ENCODE assay signal across 29 cellular contexts in the genomic region with DNA sequence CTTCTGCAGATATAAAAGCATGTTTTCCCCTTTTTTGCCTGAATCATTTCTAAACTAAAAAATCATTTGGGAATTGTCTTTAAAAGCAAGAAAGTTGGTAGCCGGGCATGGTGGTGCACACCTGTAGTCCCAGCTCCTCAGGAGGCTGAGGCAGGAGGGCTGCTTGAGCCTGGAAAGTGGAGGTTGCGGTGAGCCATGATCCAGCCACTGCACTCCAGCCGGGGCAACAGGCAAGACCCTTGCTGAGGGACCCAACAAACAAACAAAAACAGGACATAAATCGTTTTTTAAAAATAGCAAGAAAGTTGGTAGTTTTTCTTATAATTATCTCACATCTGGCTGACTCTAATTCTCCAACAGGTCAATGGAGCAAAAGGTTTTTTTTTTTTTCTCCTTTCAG. TPM values are rescaled to one million over a fixed set of nuclear protein-coding genes. Genes with fewer than 3 reads are reported as not detected.
A peak's percentile ranks its signal among the peaks of the same experiment; 100 is the strongest.
DNase-seq lines count a peak whose midpoint lies in the region; ATAC-seq, FAIRE-seq and TF ChIP-seq lines count a peak whose summit lies in the region.
"Had no signal": no experiment of that assay in that cellular context is flagged by ENCODE, and none has a peak within 500 bp of the region (broad histone marks: within the 10 kb centered on the region; RNA-seq: fewer than 3 reads in every experiment).

No MANE protein-coding gene starts in this region.

- peaks cover 12% of the 10 kb centered on the region for H3F3A ChIP-seq in smooth muscle cell (ENCODE audit: low read depth)

- TF ChIP-seq CTCF in WTC11 (IDR thresholded peaks at IDR 0.05) (no peak), HepG2 (CRISPR knock-in tag; IDR thresholded peaks at IDR 0.05) (no peak), smooth muscle cell (IDR thresholded peaks at IDR 0.05; ENCODE audit: borderline replicate concordance, insufficient read depth, poor library complexity, severe bottlenecking) (no peak)

- H3K36me3 ChIP-seq in HepG2 (replicated peaks in 1 of 2; ENCODE audit: control insufficient read depth in 1 of 2, insufficient read depth in 2 of 2, low read length in 2 of 2): peaks cover 0 to 10% of the 10 kb centered on the region in 2 experiments; a peak in 1 of 5 replicates
- H3K36me3 ChIP-seq in smooth muscle cell (ENCODE audit: low read depth): no peaks in the 10 kb centered on the region
- H3K36me3 ChIP-seq: BE2C, neutrophil, spleen had no signal

- BruUV-seq in HepG2 (replicated peaks; lab: Mats Ljungman, UMichigan): no TSS peak

- no peak overlapping the region for H3K4me3 Mint-ChIP-seq in activated CD4-positive, alpha-beta T cell treated with anti-CD3 and anti-CD28 coated beads, Interleukin-2, amount 10 ng/mL, durations not matched to agents 24 days and 14 days
- H3K4me3 Mint-ChIP-seq in WTC11: no peak overlapping the region; the same call in 1 of the 2 replicates

- no peak for TF ChIP-seq RAD21 in HepG2 (CRISPR knock-in tag; IDR thresholded peaks at IDR 0.05)

- H3K4me2 ChIP-seq in HepG2 (ENCODE audit: low read depth, low read length) (peak overlapping the region; percentile 92), smooth muscle cell (peak overlapping the region; percentile 100)

- peak; percentile 47 for DNase-seq in activated CD4-positive, alpha-beta T cell treated with anti-CD3 and anti-CD28 coated beads, Interleukin-2, amount 10 ng/mL, durations not matched to agents 24 days and 14 days
- DNase-seq in activated CD4-positive, alpha-beta T cell treated with anti-CD3 and anti-CD28 coated beads for 48 hours: no peak
- DNase-seq in WTC11 (ENCODE audit: low spot score): no peak
- no peak for DNase-seq in HepG2 (ENCODE audit: low spot score)
- DNase-seq in smooth muscle cell (lab: John Stamatoyannopoulos, UW; ENCODE audit: unreplicated experiment): no peak
- no peak for DNase-seq in SIG-M5 treated with dmso at 0.1 percent for 504 hours (lab: John Stamatoyannopoulos, UW; ENCODE audit: unreplicated experiment)
- DNase-seq: activated CD4-positive, alpha-beta T cell treated with anti-CD3 and anti-CD28 coated beads, Interleukin-2, amount 50 U/mL, for 48 hours; activated gamma-delta T cell treated with Interleukin-2 at 50 U/mL for 16 hours; amniotic stem cell; BE2C; Calu3; central memory CD4-positive, alpha-beta T cell; effector CD4-positive, alpha-beta T cell; EL; midbrain; NCI-H1436; NCI-H2171; NCI-H526 treated with DMSO at 0.1 percent for 48 hours; Right ventricle myocardium superior; spleen; stimulated activated CD4-positive, alpha-beta T cell treated with anti-CD3 and anti-CD28 coated beads, Interleukin-4, amount 100 ng/mL, for 24 hours; T-cell had no signal

- 71% methylated on average over 4 of the region's 4 CpGs for WGBS in HepG2 (ENCODE audit: low lambda C conversion rate)
- 87% methylated on average over 4 of the region's 4 CpGs for WGBS in smooth muscle cell (ENCODE audit: low lambda C conversion rate)

- peaks cover 15% of the 10 kb centered on the region for H3K27me3 Mint-ChIP-seq in activated CD4-positive, alpha-beta T cell treated with anti-CD3 and anti-CD28 coated beads, Interleukin-2, amount 10 ng/mL, durations not matched to agents 24 days and 14 days
- peaks cover 22% of the 10 kb centered on the region for H3K27me3 Mint-ChIP-seq in WTC11 (ENCODE audit: low read depth)

- no peak overlapping the region for H3K27ac ChIP-seq in HepG2 (ENCODE audit: extremely low read length, insufficient read depth, low read length)
- H3K27ac ChIP-seq in smooth muscle cell (ENCODE audit: low read depth): no peak overlapping the region
- H3K27ac ChIP-seq: neutrophil had no signal

- H4K20me1 ChIP-seq in HepG2 (ENCODE audit: insufficient read depth, low read length) (0 out of 2 replicates have a peak, but pooled peaks cover 3% of the 10 kb centered on the region), smooth muscle cell (ENCODE audit: low read depth) (peaks cover 41% of the 10 kb centered on the region)

- H2AFZ ChIP-seq in HepG2 (ENCODE audit: low read length): no peak overlapping the region
- H2AFZ ChIP-seq in smooth muscle cell (ENCODE audit: low read depth): no peak overlapping the region

- peaks cover 30% of the 10 kb centered on the region for H3K4me1 Mint-ChIP-seq in activated CD4-positive, alpha-beta T cell treated with anti-CD3 and anti-CD28 coated beads, Interleukin-2, amount 10 ng/mL, durations not matched to agents 24 days and 14 days
- H3K4me1 Mint-ChIP-seq in WTC11: peaks cover 35% of the 10 kb centered on the region

- POLR2A ChIA-PET in WTC11 (lab: Charles Lee): no interaction called here
- POLR2A ChIA-PET in HepG2 (lab: Yijun Ruan, JAX): interaction anchor here (1.0 to 1.7 kb wide), 2 partner anchors 19 to 28 kb away, joined by 3 to 4 read pairs; no protein-coding TSS in a partner anchor

- CTCF ChIA-PET in WTC11 (lab: Charles Lee) (no interaction called here), HepG2 (lab: Yijun Ruan, JAX; ENCODE audit: low intra/inter-chr PET ratio, low total read pairs) (no interaction called here)

- no peak for TF ChIP-seq POLR2A in HepG2 (IDR thresholded peaks at IDR 0.05; ENCODE audit: insufficient read depth in 1 of 2, low read depth in 2 of 2, low read length in 2 of 2)

- H3K4me3 ChIP-seq in HepG2 (replicated peaks in 1 of 3; ENCODE audit: insufficient read depth in 1 of 3, low read depth in 2 of 3, low read length in 3 of 3): peak overlapping the region in 2 of 3 experiments; percentile 34 to 92; a peak in 2 of 6 replicates
- H3K4me3 ChIP-seq in smooth muscle cell: peak overlapping the region; percentile 94

- no peak overlapping the region for H3K27ac Mint-ChIP-seq in activated CD4-positive, alpha-beta T cell treated with anti-CD3 and anti-CD28 coated beads, Interleukin-2, amount 10 ng/mL, durations not matched to agents 24 days and 14 days
- H3K27ac Mint-ChIP-seq in WTC11: no peak overlapping the region
- H3K27ac Mint-ChIP-seq: stimulated activated naive CD8-positive, alpha-beta T cell treated with anti-CD3 and anti-CD28 coated beads, Interleukin-15, Interleukin-2, amounts not matched to agents 100 ng/mL and 50 ng/mL, for 24 hours; T-cell had no signal

- no peaks in the 10 kb centered on the region for H3K9me3 Mint-ChIP-seq in activated CD4-positive, alpha-beta T cell treated with anti-CD3 and anti-CD28 coated beads, Interleukin-2, amount 10 ng/mL, durations not matched to agents 24 days and 14 days
- no peaks in the 10 kb centered on the region for H3K9me3 Mint-ChIP-seq in WTC11
- H3K9me3 Mint-ChIP-seq: stimulated activated naive CD8-positive, alpha-beta T cell treated with anti-CD3 and anti-CD28 coated beads, Interleukin-15, Interleukin-2, amounts not matched to agents 100 ng/mL and 50 ng/mL, for 24 hours; T-cell had no signal

- no peak for FAIRE-seq in HepG2 (lab: Jason Lieb, UNC)

- H3K4me1 ChIP-seq in HepG2 (ENCODE audit: insufficient read depth, low read length) (peaks cover 59% of the 10 kb centered on the region), smooth muscle cell (ENCODE audit: low read depth) (peaks cover 34% of the 10 kb centered on the region)
- H3K4me1 ChIP-seq: BE2C had no signal

- peaks cover 48% of the 10 kb centered on the region for H3K79me2 ChIP-seq in HepG2 (ENCODE audit: insufficient read depth, low read length)
- peaks cover 47% of the 10 kb centered on the region for H3K79me2 ChIP-seq in smooth muscle cell (ENCODE audit: low read depth)

- in situ Hi-C loops in HepG2 (cut with HindIII; ENCODE audit: extremely low pct_ligation_motif_present, low pct_unique_long_range_greater_than_20kb): no loop called here

- H3K27me3 ChIP-seq in HepG2 (ENCODE audit: control insufficient read depth in 1 of 2, insufficient read depth in 2 of 2, low read length in 2 of 2) (no peaks in the 10 kb centered on the region; a peak in 1 of 5 replicates), smooth muscle cell (ENCODE audit: low read depth) (no peaks in the 10 kb centered on the region)
- H3K27me3 ChIP-seq: BE2C had no signal

- TF ChIP-seq EP300 in HepG2 (IDR thresholded peaks at IDR 0.05; ENCODE audit: low read depth in 2 of 2, low read length in 2 of 2) (no peak), HepG2 (CRISPR knock-in tag; IDR thresholded peaks at IDR 0.05; ENCODE audit: borderline replicate concordance) (no peak)

- peak overlapping the region; percentile 52; the same call in 1 of the 2 replicates for H3K9ac ChIP-seq in HepG2 (ENCODE audit: insufficient read depth, low read depth, low read length)
- peak overlapping the region; percentile 89 for H3K9ac ChIP-seq in smooth muscle cell (ENCODE audit: low read depth)

- peaks cover 23% of the 10 kb centered on the region for H3K36me3 Mint-ChIP-seq in activated CD4-positive, alpha-beta T cell treated with anti-CD3 and anti-CD28 coated beads, Interleukin-2, amount 10 ng/mL, durations not matched to agents 24 days and 14 days (ENCODE audit: low read depth)
- H3K36me3 Mint-ChIP-seq in WTC11: peaks cover 10% of the 10 kb centered on the region
- H3K36me3 Mint-ChIP-seq: T-cell had no signal

- no peaks in the 10 kb centered on the region for H3K9me3 ChIP-seq in HepG2 (ENCODE audit: low read length)
- H3K9me3 ChIP-seq in smooth muscle cell (replicated peaks; ENCODE audit: low read depth): no peaks in the 10 kb centered on the region
- H3K9me3 ChIP-seq: BE2C, neutrophil, spleen had no signal

- intact Hi-C loops in activated CD4-positive, alpha-beta T cell treated with anti-CD3 and anti-CD28 coated beads, Interleukin-2, amount 10 ng/mL, durations not matched to agents 24 days and 14 days (cut with micrococcal nuclease): loop anchor here (10.0 kb wide), 2 partner anchors 483 to 1533 kb away; a partner anchor contains a TSS
- intact Hi-C loops in HepG2 (cut with micrococcal nuclease; ENCODE audit: unreplicated experiment): loop anchor here (2.0 kb wide), 1 partner anchor 45 kb away; no protein-coding TSS in a partner anchor

- ATAC-seq in WTC11 (no peak), HepG2 (no peak), GM18907 (IDR thresholded peaks at IDR 0.05; ENCODE audit: unreplicated experiment) (no peak), HG03135 (IDR thresholded peaks at IDR 0.05; ENCODE audit: unreplicated experiment) (no peak)
- ATAC-seq: left lobe of liver, T-cell had no signal

RNA-seq across cellular contexts. Expression of a gene that starts 2.5 kb away (rescaled TPM):
- 88.6 and 91.6 TPM in 2 replicates for total RNA-seq in activated CD4-positive, alpha-beta T cell treated with anti-CD3 and anti-CD28 coated beads, Interleukin-2, amount 10 ng/mL, durations not matched to agents 24 days and 14 days
- total RNA-seq in WTC11 (2021): 74.6 to 80.7 TPM (median 76.2 TPM) in 3 replicates
- 253 and 379 TPM in 2 replicates for total RNA-seq in HepG2 (2016; rRNA removed; fragmentation: Illumina TruSeq; extraction: Trizol)
- total RNA-seq in HepG2 (2016; cell fraction: cytosol; rRNA removed; fragmentation: Illumina TruSeq; extraction: Trizol; ENCODE audit: low read depth): 47.7 and 48.6 TPM in 2 replicates
- 250 and 416 TPM in 2 replicates for total RNA-seq in HepG2 (2016; cell fraction: insoluble cytoplasmic fraction; rRNA removed; fragmentation: Illumina TruSeq; extraction: Trizol)
- 136 and 157 TPM in 2 replicates for total RNA-seq in HepG2 (2016; cell fraction: membrane; rRNA removed; fragmentation: Illumina TruSeq; extraction: Trizol)
- total RNA-seq in HepG2 (2016; cell fraction: nucleus; rRNA removed; fragmentation: Illumina TruSeq; extraction: Trizol): 98.8 and 101 TPM in 2 replicates
- polyA plus RNA-seq in HepG2 (2011; rRNA removed): 175 and 222 TPM in 2 replicates
- polyA plus RNA-seq in HepG2 (2011; cell fraction: cytosol; rRNA removed): 84.7 and 175 TPM in 2 replicates
- 20.5 and 47.2 TPM in 2 replicates for polyA plus RNA-seq in HepG2 (2011; cell fraction: nucleus; rRNA removed)
- 196 and 210 TPM in 2 replicates for polyA plus RNA-seq in HepG2 (2012)
- polyA plus RNA-seq in HepG2 (2016; cell fraction: cytosol; fragmentation: Illumina TruSeq; extraction: Trizol; ENCODE audit: low read depth): 58.2 and 60.2 TPM in 2 replicates
- 380 and 413 TPM in 2 replicates for polyA plus RNA-seq in HepG2 (2016; cell fraction: insoluble cytoplasmic fraction; fragmentation: Illumina TruSeq; extraction: Trizol; ENCODE audit: low read depth)
- 121 and 132 TPM in 2 replicates for polyA plus RNA-seq in HepG2 (2016; cell fraction: membrane; fragmentation: Illumina TruSeq; extraction: Trizol; ENCODE audit: low read depth)
- 141 TPM in 2 replicates for polyA plus RNA-seq in HepG2 (2016; cell fraction: nucleus; fragmentation: Illumina TruSeq; extraction: Trizol; ENCODE audit: insufficient read depth, low read depth)
- polyA minus RNA-seq in HepG2 (2011; rRNA and poly(A)+ RNA removed; ENCODE audit: low replicate concordance): 17.0 and 26.1 TPM in 2 replicates
- polyA minus RNA-seq in HepG2 (2011; cell fraction: cytosol; rRNA and poly(A)+ RNA removed): 99.1 and 123 TPM in 2 replicates
- 38.9 and 61.0 TPM in 2 replicates for polyA minus RNA-seq in HepG2 (2011; cell fraction: nucleus; rRNA and poly(A)+ RNA removed)
- 322 and 339 TPM in 2 replicates for total RNA-seq in smooth muscle cell
- 159 and 297 TPM in 2 replicates for polyA plus RNA-seq in smooth muscle cell

RNA-seq across cellular contexts. Expression of a gene that starts 7.5 kb away (rescaled TPM):
- total RNA-seq in activated CD4-positive, alpha-beta T cell treated with anti-CD3 and anti-CD28 coated beads, Interleukin-2, amount 10 ng/mL, durations not matched to agents 24 days and 14 days: 0.42 and 0.69 TPM in 2 replicates
- total RNA-seq in WTC11 (2021): 0.28 to 0.41 TPM (median 0.39 TPM) in 3 replicates
- 1.1 TPM in 2 replicates for total RNA-seq in HepG2 (2016; rRNA removed; fragmentation: Illumina TruSeq; extraction: Trizol)
- 0.62 and 2.0 TPM in 2 replicates for total RNA-seq in HepG2 (2016; cell fraction: cytosol; rRNA removed; fragmentation: Illumina TruSeq; extraction: Trizol; ENCODE audit: low read depth)
- 0.64 and 0.71 TPM in 2 replicates for total RNA-seq in HepG2 (2016; cell fraction: insoluble cytoplasmic fraction; rRNA removed; fragmentation: Illumina TruSeq; extraction: Trizol)
- 1.1 and 1.2 TPM in 2 replicates for total RNA-seq in HepG2 (2016; cell fraction: membrane; rRNA removed; fragmentation: Illumina TruSeq; extraction: Trizol)
- total RNA-seq in HepG2 (2016; cell fraction: nucleus; rRNA removed; fragmentation: Illumina TruSeq; extraction: Trizol): 1.1 and 2.7 TPM in 2 replicates
- polyA plus RNA-seq in HepG2 (2011; rRNA removed): 1.9 and 2.6 TPM in 2 replicates
- polyA plus RNA-seq in HepG2 (2011; cell fraction: cytosol; rRNA removed): 0.87 and 1.3 TPM in 2 replicates
- 1.9 and 2.1 TPM in 2 replicates for polyA plus RNA-seq in HepG2 (2011; cell fraction: nucleus; rRNA removed)
- polyA plus RNA-seq in HepG2 (2012): 1.4 and 1.8 TPM in 2 replicates
- 0.19 and 0.42 TPM in 2 replicates for polyA plus RNA-seq in HepG2 (2016; cell fraction: cytosol; fragmentation: Illumina TruSeq; extraction: Trizol; ENCODE audit: low read depth)
- 0.44 and 0.74 TPM in 2 replicates for polyA plus RNA-seq in HepG2 (2016; cell fraction: insoluble cytoplasmic fraction; fragmentation: Illumina TruSeq; extraction: Trizol; ENCODE audit: low read depth)
- 0.29 and 0.34 TPM in 2 replicates for polyA plus RNA-seq in HepG2 (2016; cell fraction: membrane; fragmentation: Illumina TruSeq; extraction: Trizol; ENCODE audit: low read depth)
- polyA plus RNA-seq in HepG2 (2016; cell fraction: nucleus; fragmentation: Illumina TruSeq; extraction: Trizol; ENCODE audit: insufficient read depth, low read depth): 0.83 and 1.5 TPM in 2 replicates
- polyA minus RNA-seq in HepG2 (2011; rRNA and poly(A)+ RNA removed; ENCODE audit: low replicate concordance): 0.05 and 6.0 TPM in 2 replicates
- 3.0 and 3.5 TPM in 2 replicates for polyA minus RNA-seq in HepG2 (2011; cell fraction: cytosol; rRNA and poly(A)+ RNA removed)
- polyA minus RNA-seq in HepG2 (2011; cell fraction: nucleus; rRNA and poly(A)+ RNA removed): 3.5 and 6.0 TPM in 2 replicates
- total RNA-seq in smooth muscle cell: 5.6 and 17.2 TPM in 2 replicates
- polyA plus RNA-seq in smooth muscle cell: 1.1 and 7.0 TPM in 2 replicates
- total RNA-seq: A172, pulmonary artery endothelial cell had no signal

RNA-seq across cellular contexts. Expression of a gene that starts 28.7 kb away (rescaled TPM):
- 0.16 TPM in 1 of 2 replicates, not detected in the other for total RNA-seq in activated CD4-positive, alpha-beta T cell treated with anti-CD3 and anti-CD28 coated beads, Interleukin-2, amount 10 ng/mL, durations not matched to agents 24 days and 14 days
- total RNA-seq in WTC11 (2021) (0.79 TPM in 1 of 3 replicates, not detected in the others), HepG2 (2016; rRNA removed; fragmentation: Illumina TruSeq; extraction: Trizol) (0.22 TPM in 1 of 2 replicates, not detected in the other), smooth muscle cell (not detected in 2 replicates)
- total RNA-seq in HepG2 (2016; cell fraction: cytosol; rRNA removed; fragmentation: Illumina TruSeq; extraction: Trizol; ENCODE audit: low read depth): not detected in 2 replicates
- total RNA-seq in HepG2 (2016; cell fraction: insoluble cytoplasmic fraction; rRNA removed; fragmentation: Illumina TruSeq; extraction: Trizol): 0.19 TPM in 1 of 2 replicates, not detected in the other
- total RNA-seq in HepG2 (2016; cell fraction: membrane; rRNA removed; fragmentation: Illumina TruSeq; extraction: Trizol): 0.31 and 0.34 TPM in 2 replicates
- total RNA-seq in HepG2 (2016; cell fraction: nucleus; rRNA removed; fragmentation: Illumina TruSeq; extraction: Trizol): not detected in 2 replicates
- polyA plus RNA-seq in HepG2 (2011; rRNA removed) (0.51 and 0.68 TPM in 2 replicates), smooth muscle cell (0.48 TPM in 1 of 2 replicates, not detected in the other)
- 0.09 and 0.26 TPM in 2 replicates for polyA plus RNA-seq in HepG2 (2011; cell fraction: cytosol; rRNA removed)
- polyA plus RNA-seq in HepG2 (2011; cell fraction: nucleus; rRNA removed): 1.6 and 2.5 TPM in 2 replicates
- polyA plus RNA-seq in HepG2 (2012): 0.43 and 0.89 TPM in 2 replicates
- 0.42 TPM in 1 of 2 replicates, not detected in the other for polyA plus RNA-seq in HepG2 (2016; cell fraction: cytosol; fragmentation: Illumina TruSeq; extraction: Trizol; ENCODE audit: low read depth)
- 0.41 TPM in 1 of 2 replicates, not detected in the other for polyA plus RNA-seq in HepG2 (2016; cell fraction: insoluble cytoplasmic fraction; fragmentation: Illumina TruSeq; extraction: Trizol; ENCODE audit: low read depth)
- 0.27 and 0.39 TPM in 2 replicates for polyA plus RNA-seq in HepG2 (2016; cell fraction: membrane; fragmentation: Illumina TruSeq; extraction: Trizol; ENCODE audit: low read depth)
- not detected in 2 replicates for polyA plus RNA-seq in HepG2 (2016; cell fraction: nucleus; fragmentation: Illumina TruSeq; extraction: Trizol; ENCODE audit: insufficient read depth, low read depth)
- polyA minus RNA-seq in HepG2 (2011; rRNA and poly(A)+ RNA removed; ENCODE audit: low replicate concordance): 0.30 TPM in 1 of 2 replicates, not detected in the other
- not detected in 2 replicates for polyA minus RNA-seq in HepG2 (2011; cell fraction: cytosol; rRNA and poly(A)+ RNA removed)
- 1.4 and 2.0 TPM in 2 replicates for polyA minus RNA-seq in HepG2 (2011; cell fraction: nucleus; rRNA and poly(A)+ RNA removed)
- total RNA-seq: A172 had no signal
